ENCODE assay signal across 34 cellular contexts in the genomic region with DNA sequence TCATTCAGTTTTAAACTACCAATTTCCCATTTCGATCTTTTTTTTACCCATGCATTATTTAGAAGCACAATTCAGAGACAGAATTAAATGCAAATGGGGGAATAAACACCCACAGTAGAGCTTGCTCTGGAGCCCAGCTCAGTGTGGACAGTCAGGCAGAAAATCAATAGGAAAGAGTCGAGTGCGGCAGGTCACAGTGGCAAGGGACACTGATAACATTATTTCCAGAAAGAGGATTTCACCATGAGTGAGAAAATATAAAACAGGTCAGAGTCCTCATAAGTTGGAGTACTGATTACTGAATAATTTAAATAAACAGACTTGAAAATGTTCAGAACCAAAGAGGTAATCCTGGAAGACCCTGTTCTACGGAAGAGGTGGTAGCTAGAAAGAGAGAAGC.
"Had no signal": no experiment of that assay in that cellular context is flagged by ENCODE, and none has a peak within 500 bp of the region (broad histone marks: within the 10 kb centered on the region; RNA-seq: fewer than 3 reads in every experiment).

No MANE protein-coding gene starts in this region.

- H3K9ac ChIP-seq: KMS-11 had no signal

- DNase-seq: Karpas-422, Kasumi-1, KG1, MG63, MM.1S, MV-4-11, NCI-H1048, NCI-H1092, NCI-H1092 treated with DMSO at 0.1 percent for 48 hours, NCI-H1105, NCI-H1105 treated with DMSO at 0.1 percent for 48 hours, NCI-H1417, NCI-H1417 treated with DMSO at 0.1 percent for 48 hours, NCI-H1436, NCI-H1436 treated with DMSO at 0.1 percent for 48 hours, NCI-H146, NCI-H1694, NCI-H1694 treated with DMSO at 0.1 percent for 48 hours, NCI-H187, NCI-H187 treated with DMSO at 0.1 percent for 48 hours, NCI-H1930, NCI-H2029 treated with DMSO at 0.1 percent for 48 hours, NCI-H2081, NCI-H2081 treated with DMSO at 0.1 percent for 48 hours, NCI-H2107, NCI-H2171, NCI-H2171 treated with DMSO at 0.1 percent for 48 hours, NCI-H226, NCI-H345, NCI-H446, NCI-H446 treated with DMSO at 0.1 percent for 48 hours, NCI-H510A, NCI-H510A treated with DMSO at 0.1 percent for 48 hours had no signal

- H3K4me2 ChIP-seq: KMS-11 had no signal

- H3K27ac ChIP-seq: KMS-11 had no signal

- H3K9me3 ChIP-seq: MG63 had no signal

- H3K4me3 ChIP-seq: MG63 had no signal

- H3K36me3 ChIP-seq: MG63 had no signal

- H3K27me3 ChIP-seq: MG63 had no signal
